Comparison of ENCODE assay signal across 1 cellular context in the genomic region with DNA sequence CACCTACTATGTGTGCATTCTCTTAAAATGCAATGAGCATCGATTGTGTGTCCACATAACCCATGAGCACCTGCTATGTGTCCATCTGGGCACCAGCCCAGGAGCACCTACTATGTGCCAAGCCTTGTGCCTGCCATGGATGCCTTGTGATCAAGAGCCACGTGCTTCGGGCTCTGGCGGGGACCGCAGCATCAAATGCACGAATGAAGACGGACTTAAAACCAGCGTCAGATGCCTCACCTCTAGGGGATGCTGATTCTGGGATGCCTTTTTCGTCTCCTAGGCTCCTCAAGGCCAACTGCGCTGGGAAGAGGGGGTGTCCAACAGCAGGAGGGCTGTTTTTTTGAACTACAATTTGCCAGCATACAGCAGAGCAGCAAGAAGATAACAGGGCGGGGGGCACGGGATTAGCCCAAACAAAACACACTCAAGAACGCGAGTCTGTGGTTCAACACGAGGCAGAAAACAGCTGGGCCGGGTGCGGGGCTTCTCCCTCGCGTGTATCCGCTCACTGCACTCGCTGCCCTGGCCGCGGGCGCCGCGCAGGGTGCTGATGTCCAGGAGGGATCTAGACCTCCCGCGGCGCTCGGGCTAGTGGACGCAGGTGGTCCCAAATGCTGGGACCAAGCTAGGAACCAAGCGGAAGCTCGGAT.
TF ChIP-seq lines count a peak whose summit lies in the region.

No MANE protein-coding gene starts in this region.

TF ChIP-seq in IMR-90, 13 proteins besides CTCF, POLR2A, EP300 and RAD21:
- no peak for TF ChIP-seq CHD1 (IDR thresholded peaks at IDR 0.05; ENCODE audit: low read depth, low read length)
- TF ChIP-seq BHLHE40 (IDR thresholded peaks at IDR 0.05; ENCODE audit: low read depth, low read length), result peak; percentile 28; the same call in 1 of the 2 replicates
- TF ChIP-seq RFX5 (IDR thresholded peaks at IDR 0.05; ENCODE audit: low read depth, low read length), result no peak
